In genomic region chr15:42547926-42548257, GRCh38 we compare ENCODE assay signal across 8 cellular contexts.
DNase-seq lines count a peak whose midpoint lies in the region; ATAC-seq lines count a peak whose summit lies in the region.

No MANE protein-coding gene starts in this region.

- peaks cover 51% of the 10 kb centered on the region for H3K36me3 Mint-ChIP-seq in stimulated activated effector memory CD8-positive, alpha-beta T cell treated with anti-CD3 and anti-CD28 coated beads, Interleukin-12 subunit alpha, Interleukin-12 subunit beta, amount 100 ng/mL, for 72 hours

- peak overlapping the region; percentile 99 for H3K27ac Mint-ChIP-seq in stimulated activated effector memory CD8-positive, alpha-beta T cell treated with anti-CD3 and anti-CD28 coated beads, Interleukin-12 subunit alpha, Interleukin-12 subunit beta, amount 100 ng/mL, for 72 hours

- no peaks in the 10 kb centered on the region for H3K9me3 ChIP-seq in iPS-15b (ENCODE audit: control insufficient read depth, insufficient read depth, low read length)

- H3K9ac ChIP-seq in iPS-15b (ENCODE audit: low read depth, low read length), result peak overlapping the region; percentile 98

- peak; percentile 9 for ATAC-seq in HG03378 (IDR thresholded peaks at IDR 0.05; ENCODE audit: unreplicated experiment)
- ATAC-seq in stimulated activated effector memory CD8-positive, alpha-beta T cell treated with anti-CD3 and anti-CD28 coated beads, Interleukin-12 subunit alpha, Interleukin-12 subunit beta, amount 100 ng/mL, for 72 hours, result no peak

- no peaks in the 10 kb centered on the region for H3K9me3 Mint-ChIP-seq in stimulated activated effector memory CD8-positive, alpha-beta T cell treated with anti-CD3 and anti-CD28 coated beads, Interleukin-12 subunit alpha, Interleukin-12 subunit beta, amount 100 ng/mL, for 72 hours

- H3K4me1 Mint-ChIP-seq in stimulated activated effector memory CD8-positive, alpha-beta T cell treated with anti-CD3 and anti-CD28 coated beads, Interleukin-12 subunit alpha, Interleukin-12 subunit beta, amount 100 ng/mL, for 72 hours, result peaks cover 35% of the 10 kb centered on the region

- H3K4me3 Mint-ChIP-seq in stimulated activated effector memory CD8-positive, alpha-beta T cell treated with anti-CD3 and anti-CD28 coated beads, Interleukin-12 subunit alpha, Interleukin-12 subunit beta, amount 100 ng/mL, for 72 hours, result peak overlapping the region; percentile 99

- H3K27ac ChIP-seq in angular gyrus (ENCODE audit: low read depth, low read length), result peak overlapping the region; percentile 72

- H3K36me3 ChIP-seq in iPS-15b (ENCODE audit: control insufficient read depth, insufficient read depth, low read length), result no peaks in the 10 kb centered on the region

- H3K4me1 ChIP-seq in iPS-15b (ENCODE audit: control insufficient read depth, insufficient read depth, low read length), result no peaks in the 10 kb centered on the region

- H3K4me3 ChIP-seq in GM08714 (ENCODE audit: low read length), result peak overlapping the region; percentile 92
- H3K4me3 ChIP-seq in iPS-15b (ENCODE audit: low read depth, low read length), result peak overlapping the region; percentile 100

- no peaks in the 10 kb centered on the region for H3K27me3 ChIP-seq in iPS-15b (ENCODE audit: control insufficient read depth, insufficient read depth, low read length)

- no peak for DNase-seq in stimulated activated effector memory CD8-positive, alpha-beta T cell treated with anti-CD3 and anti-CD28 coated beads, Interleukin-12 subunit alpha, Interleukin-12 subunit beta, amount 100 ng/mL, for 72 hours (ENCODE audit: low spot score in 2 of 2)
- DNase-seq in SHP77 treated with DMSO at 0.1 percent for 48 hours (lab: John Stamatoyannopoulos, UW), result no peak
- DNase-seq in activated CD4-positive, alpha-beta T cell treated with anti-CD3 and anti-CD28 coated beads, Interleukin-2, amount 50 U/mL, for 4 hours, result no peak
- no peak for DNase-seq in activated CD4-positive, alpha-beta T cell treated with anti-CD3 and anti-CD28 coated beads, Interleukin-2, amount 50 U/mL, for 48 hours
